Comparison of ENCODE assay signal across 19 cellular contexts in genomic region chr15:70830615-70831014, GRCh38.
"Had no signal": no experiment of that assay in that cellular context is flagged by ENCODE, and none has a peak within 500 bp of the region (broad histone marks: within the 10 kb centered on the region; RNA-seq: fewer than 3 reads in every experiment).

No MANE protein-coding gene starts in this region.

- H3K27ac ChIP-seq: lower lobe of right lung, SJSA1, skin epidermis had no signal

- H3K27me3 Mint-ChIP-seq: brain had no signal

- H3K4me3 ChIP-seq: gastroesophageal sphincter, heart right ventricle, lower lobe of right lung, SJSA1, skin epidermis, thyroid gland had no signal

- H3K4me3 Mint-ChIP-seq: activated T-helper 17 cell treated with anti-CD3 and anti-CD28 coated beads, Interleukin-2, amount 50 U/mL, for 72 hours; brain; central memory CD8-positive, alpha-beta T cell; T-helper 1 cell treated with Interleukin-12 subunit alpha and Interleukin-12 subunit beta and Interleukin-4 antibody, amounts not matched to agents 30 μg/mL and 1 μg/mL, for 36 hours had no signal

- H3K9me3 Mint-ChIP-seq: activated T-helper 17 cell treated with anti-CD3 and anti-CD28 coated beads, Interleukin-2, amount 50 U/mL, for 72 hours; brain; central memory CD8-positive, alpha-beta T cell; T-helper 1 cell treated with Interleukin-12 subunit alpha and Interleukin-12 subunit beta and Interleukin-4 antibody, amounts not matched to agents 30 μg/mL and 1 μg/mL, for 36 hours had no signal

- H3K9me3 ChIP-seq: gastroesophageal sphincter, heart right ventricle, lower lobe of right lung, SJSA1, thyroid gland had no signal

- ATAC-seq: activated T-helper 17 cell treated with anti-CD3 and anti-CD28 coated beads, Interleukin-2, amount 50 U/mL, for 72 hours; esophagus mucosa; gastroesophageal sphincter; lower lobe of right lung had no signal

- H3K27me3 ChIP-seq: gastroesophageal sphincter, heart right ventricle, SJSA1, thyroid gland had no signal

- H3K27ac Mint-ChIP-seq: activated T-helper 17 cell treated with anti-CD3 and anti-CD28 coated beads, Interleukin-2, amount 50 U/mL, for 72 hours; T-helper 1 cell treated with Interleukin-12 subunit alpha and Interleukin-12 subunit beta and Interleukin-4 antibody, amounts not matched to agents 30 μg/mL and 1 μg/mL, for 36 hours had no signal

- DNase-seq: activated CD4-positive, alpha-beta T cell treated with anti-CD3 and anti-CD28 coated beads for 1 hour; activated CD4-positive, alpha-beta T cell treated with anti-CD3 and anti-CD28 coated beads, Interleukin-2, amount 50 U/mL, for 48 hours; activated naive CD4-positive, alpha-beta T cell treated with Interleukin-2 at 50 U/mL for 16 hours; cortex of kidney; effector CD4-positive, alpha-beta T cell; heart right ventricle; lower lobe of right lung; occipital lobe; stimulated activated CD4-positive, alpha-beta T cell treated with anti-CD3 and anti-CD28 coated beads, Interleukin-15, amount 100 ng/mL, for 24 hours; stimulated activated CD4-positive, alpha-beta T cell treated with anti-CD3 and anti-CD28 coated beads, Interleukin-2, amount 100 ng/mL, for 48 hours; thyroid gland had no signal

- H3K4me1 Mint-ChIP-seq: activated T-helper 17 cell treated with anti-CD3 and anti-CD28 coated beads, Interleukin-2, amount 50 U/mL, for 72 hours; central memory CD8-positive, alpha-beta T cell had no signal
